In genomic region chr14:75876526-75876925, GRCh38 we compare ENCODE assay signal across 15 cellular contexts.
A peak's percentile ranks its signal among the peaks of the same experiment; 100 is the strongest.
DNase-seq lines count a peak whose midpoint lies in the region; ATAC-seq, FAIRE-seq and TF ChIP-seq lines count a peak whose summit lies in the region.
"Had no signal": no experiment of that assay in that cellular context is flagged by ENCODE, and none has a peak within 500 bp of the region (broad histone marks: within the 10 kb centered on the region; RNA-seq: fewer than 3 reads in every experiment).

No MANE protein-coding gene starts in this region.

- DNase-seq in HTR-8/SVneo (ENCODE audit: insufficient read length, low spot score) (no peak), globus pallidus (ENCODE audit: low spot score) (peak; percentile 84), osteocyte (ENCODE audit: extremely low spot score, unreplicated experiment) (no peak), NK-92 (lab: John Stamatoyannopoulos, UW; ENCODE audit: unreplicated experiment) (no peak), NCI-H1417 (lab: John Stamatoyannopoulos, UW) (no peak), HCEC 1CT (no peak)
- DNase-seq in stimulated activated naive B cell treated with anti-CD40 and anti-IgM and Interleukin-4, amounts not matched to agents 10 μg/mL and 1 μg/mL and 100 μg/mL, for 72 hours: no peak
- DNase-seq: activated CD8-positive, alpha-beta T cell treated with anti-CD3 and anti-CD28 coated beads for 36 hours; NCI-H1105 treated with DMSO at 0.1 percent for 48 hours; NCI-H2171 treated with DMSO at 0.1 percent for 48 hours; small intestine had no signal

- H3K4me1 Mint-ChIP-seq in brain (peaks cover 20% of the 10 kb centered on the region), osteocyte (ENCODE audit: unreplicated experiment) (peaks cover 69% of the 10 kb centered on the region)
- peaks cover 0 to 1% of the 10 kb centered on the region in 2 donors for H3K4me1 Mint-ChIP-seq in stimulated activated naive B cell treated with anti-CD40 and anti-IgM and Interleukin-4, amounts not matched to agents 10 μg/mL and 1 μg/mL and 100 μg/mL, for 72 hours
- H3K4me1 Mint-ChIP-seq: B cell had no signal

- no peaks in the 10 kb centered on the region for H3K27me3 Mint-ChIP-seq in brain
- no peaks in the 10 kb centered on the region for H3K27me3 Mint-ChIP-seq in osteocyte (ENCODE audit: unreplicated experiment)
- no peaks in the 10 kb centered on the region for H3K27me3 Mint-ChIP-seq in stimulated activated naive B cell treated with anti-CD40 and anti-IgM and Interleukin-4, amounts not matched to agents 10 μg/mL and 1 μg/mL and 100 μg/mL, for 72 hours
- H3K27me3 Mint-ChIP-seq: activated CD8-positive, alpha-beta T cell treated with anti-CD3 and anti-CD28 coated beads for 36 hours; B cell; stimulated activated naive CD8-positive, alpha-beta T cell treated with anti-CD3 and anti-CD28 coated beads, Interleukin-15, amount 100 ng/mL, for 72 hours had no signal

- H3K9me3 Mint-ChIP-seq in brain (no peaks in the 10 kb centered on the region), osteocyte (ENCODE audit: unreplicated experiment) (no peaks in the 10 kb centered on the region)
- H3K9me3 Mint-ChIP-seq in stimulated activated naive B cell treated with anti-CD40 and anti-IgM and Interleukin-4, amounts not matched to agents 10 μg/mL and 1 μg/mL and 100 μg/mL, for 72 hours: no peaks in the 10 kb centered on the region
- H3K9me3 Mint-ChIP-seq: activated CD8-positive, alpha-beta T cell treated with anti-CD3 and anti-CD28 coated beads for 36 hours; stimulated activated naive CD8-positive, alpha-beta T cell treated with anti-CD3 and anti-CD28 coated beads, Interleukin-15, amount 100 ng/mL, for 72 hours had no signal

- peak; percentile 87 for FAIRE-seq in HTR-8/SVneo (lab: Jason Lieb, UNC)
- FAIRE-seq: small intestine, TTC549 had no signal

- TF ChIP-seq CTCF in brain (conservative IDR thresholded peaks at IDR 0.05) (no peak), osteocyte (IDR thresholded peaks at IDR 0.05) (no peak)

- ATAC-seq in stimulated activated naive B cell treated with anti-CD40 and anti-IgM and Interleukin-4, amounts not matched to agents 10 μg/mL and 1 μg/mL and 100 μg/mL, for 72 hours (replicated peaks): no peak
- ATAC-seq: activated CD8-positive, alpha-beta T cell treated with anti-CD3 and anti-CD28 coated beads for 36 hours had no signal

- H3K4me3 Mint-ChIP-seq in brain (peak overlapping the region in 1 of 5 experiments; percentile 29), osteocyte (ENCODE audit: unreplicated experiment) (no peak overlapping the region)
- H3K4me3 Mint-ChIP-seq in stimulated activated naive B cell treated with anti-CD40 and anti-IgM and Interleukin-4, amounts not matched to agents 10 μg/mL and 1 μg/mL and 100 μg/mL, for 72 hours: no peak overlapping the region
- H3K4me3 Mint-ChIP-seq: activated CD8-positive, alpha-beta T cell treated with anti-CD3 and anti-CD28 coated beads for 36 hours; B cell; stimulated activated naive CD8-positive, alpha-beta T cell treated with anti-CD3 and anti-CD28 coated beads, Interleukin-15, amount 100 ng/mL, for 72 hours had no signal

- peaks cover 18% of the 10 kb centered on the region for H3K36me3 Mint-ChIP-seq in brain
- peaks cover 2% of the 10 kb centered on the region for H3K36me3 Mint-ChIP-seq in osteocyte (ENCODE audit: unreplicated experiment)
- peaks cover 5 to 27% of the 10 kb centered on the region in 2 donors for H3K36me3 Mint-ChIP-seq in stimulated activated naive B cell treated with anti-CD40 and anti-IgM and Interleukin-4, amounts not matched to agents 10 μg/mL and 1 μg/mL and 100 μg/mL, for 72 hours

- peak overlapping the region in 3 of 5 experiments; percentile 56 to 81 (median 80) for H3K27ac Mint-ChIP-seq in brain
- peak overlapping the region; percentile 93 for H3K27ac Mint-ChIP-seq in osteocyte (ENCODE audit: unreplicated experiment)
- no peak overlapping the region for H3K27ac Mint-ChIP-seq in stimulated activated naive B cell treated with anti-CD40 and anti-IgM and Interleukin-4, amounts not matched to agents 10 μg/mL and 1 μg/mL and 100 μg/mL, for 72 hours
- H3K27ac Mint-ChIP-seq: activated CD8-positive, alpha-beta T cell treated with anti-CD3 and anti-CD28 coated beads for 36 hours; B cell had no signal
